In genomic region chr14:35509846-35510245, GRCh38 we compare ENCODE assay signal across 31 cellular contexts. TPM values are rescaled to one million over a fixed set of nuclear protein-coding genes. Genes with fewer than 3 reads are reported as not detected.
"Had no signal": no experiment of that assay in that cellular context is flagged by ENCODE, and none has a peak within 500 bp of the region (broad histone marks: within the 10 kb centered on the region; RNA-seq: fewer than 3 reads in every experiment).

No MANE protein-coding gene starts in this region.

- DNase-seq: activated CD4-positive, alpha-beta memory T cell treated with anti-CD3 and anti-CD28 coated beads, Interleukin-2, amount 10 ng/mL, durations not matched to agents 7 days and 5 days; activated CD4-positive, alpha-beta T cell treated with anti-CD3 and anti-CD28 coated beads for 1 hour; activated CD4-positive, alpha-beta T cell treated with anti-CD3 and anti-CD28 coated beads for 4 hours; activated CD4-positive, alpha-beta T cell treated with anti-CD3 and anti-CD28 coated beads, Interleukin-2, amount 10 ng/mL, durations not matched to agents 7 days and 5 days; activated CD4-positive, alpha-beta T cell treated with anti-CD3 and anti-CD28 coated beads, Interleukin-2, amount 50 U/mL, for 4 hours; activated CD8-positive, alpha-beta memory T cell treated with anti-CD3 and anti-CD28 coated beads, Interleukin-2, amount 50 U/mL, for 48 hours; activated gamma-delta T cell; activated naive CD4-positive, alpha-beta T cell; activated naive CD4-positive, alpha-beta T cell treated with anti-CD3 and anti-CD28 coated beads, Interleukin-2, amount 10 ng/mL, durations not matched to agents 7 days and 5 days; activated naive CD8-positive, alpha-beta T cell treated with anti-CD3 and anti-CD28 coated beads, Interleukin-2, amount 10 ng/mL, durations not matched to agents 7 days and 5 days; activated T-cell treated with anti-CD3 and anti-CD28 coated beads for 4 hours; activated T-cell treated with anti-CD3 and anti-CD28 coated beads, Interleukin-2, amount 50 U/mL, for 24 hours; activated T-cell treated with anti-CD3 and anti-CD28 coated beads, Interleukin-2, amount 50 U/mL, for 72 hours; central memory CD4-positive, alpha-beta T cell; cerebellar nuclear complex; dorsolateral prefrontal cortex; effector memory CD4-positive, alpha-beta T cell; endodermal cell; erythroblast; foreskin keratinocyte; gastrocnemius medialis; glutamatergic neuron; heart left ventricle; T-helper 17 cell; T1000 had no signal

- ATAC-seq: activated naive CD4-positive, alpha-beta T cell treated with anti-CD3 and anti-CD28 coated beads, Interleukin-2, amount 50 U/mL, for 72 hours; activated T-cell treated with anti-CD3 and anti-CD28 coated beads, Interleukin-2, amount 50 U/mL, for 72 hours; foreskin keratinocyte; gastrocnemius medialis; heart left ventricle; T-helper 17 cell; WTC11 had no signal

RNA-seq across cellular contexts. Expression of gene INSM2, which starts 24.1 kb away (rescaled TPM):
- total RNA-seq: activated CD4-positive, alpha-beta memory T cell treated with anti-CD3 and anti-CD28 coated beads, Interleukin-2, amount 10 ng/mL, durations not matched to agents 7 days and 5 days; activated CD4-positive, alpha-beta T cell treated with anti-CD3 and anti-CD28 coated beads, Interleukin-2, amount 10 ng/mL, durations not matched to agents 7 days and 5 days; activated naive CD8-positive, alpha-beta T cell treated with anti-CD3 and anti-CD28 coated beads, Interleukin-2, amount 10 ng/mL, durations not matched to agents 7 days and 5 days; ascending aorta; breast epithelium; cardiac muscle cell; esophagus muscularis mucosa; foreskin keratinocyte; gastrocnemius medialis; heart left ventricle; T-helper 17 cell had no signal
